ENCODE assay signal across 2 cellular contexts in the genomic region with DNA sequence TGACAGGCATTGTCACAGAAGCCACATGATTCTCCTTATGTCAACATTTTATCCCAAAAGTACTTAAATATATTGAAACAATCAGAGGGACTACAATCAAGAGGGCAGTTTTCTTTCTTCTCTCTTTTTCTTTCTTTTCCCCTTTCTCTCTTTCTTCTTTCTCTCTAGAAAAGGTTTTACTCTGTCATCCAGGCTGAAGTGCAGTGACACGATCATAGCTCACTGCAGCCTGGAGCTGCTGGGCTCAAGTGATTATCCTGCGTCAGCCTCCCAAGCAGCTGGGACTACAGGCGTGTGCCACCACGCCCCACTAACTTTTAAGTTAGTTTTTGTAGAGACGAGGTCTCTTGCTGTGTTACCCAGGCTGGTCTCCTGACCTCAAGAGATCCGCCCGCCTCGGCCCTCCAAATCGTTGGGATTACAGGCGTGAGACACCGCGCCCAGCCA.
TF ChIP-seq lines count a peak whose summit lies in the region.

No MANE protein-coding gene starts in this region.

TF ChIP-seq in H1, 55 proteins besides CTCF, POLR2A, EP300 and RAD21:
- no peak for TF ChIP-seq E2F6 (IDR thresholded peaks at IDR 0.05)
- no peak for TF ChIP-seq RXRA (IDR thresholded peaks at IDR 0.05; ENCODE audit: insufficient read depth, low read depth, low read length)
- TF ChIP-seq ASH2L (IDR thresholded peaks at IDR 0.05; ENCODE audit: low read length), result no peak
- TF ChIP-seq CREB1 (IDR thresholded peaks at IDR 0.05), result no peak
- no peak for TF ChIP-seq KDM1A (IDR thresholded peaks at IDR 0.05; ENCODE audit: borderline replicate concordance, low read length)
- TF ChIP-seq PHF8 (conservative IDR thresholded peaks at IDR 0.05; ENCODE audit: low read depth, low read length), result no peak
- TF ChIP-seq NRF1 (IDR thresholded peaks at IDR 0.05; ENCODE audit: low read depth, low read length), result no peak
- no peak for TF ChIP-seq CBX8 (IDR thresholded peaks at IDR 0.05; ENCODE audit: borderline replicate concordance, low read depth, low read length)
- TF ChIP-seq RBBP5 (IDR thresholded peaks at IDR 0.05; ENCODE audit: borderline replicate concordance, low read depth, low read length), result no peak
- TF ChIP-seq ATF3 (IDR thresholded peaks at IDR 0.05; ENCODE audit: insufficient read depth, low read depth, low read length), result no peak
- no peak for TF ChIP-seq SIRT6 (IDR thresholded peaks at IDR 0.05; ENCODE audit: low read length)
- TF ChIP-seq TBP (IDR thresholded peaks at IDR 0.05; ENCODE audit: low read depth, low read length), result no peak
- no peak for TF ChIP-seq CTBP2 (IDR thresholded peaks at IDR 0.05; ENCODE audit: borderline replicate concordance, insufficient read depth, insufficient read length, low read length)
- TF ChIP-seq, protein P1, sequence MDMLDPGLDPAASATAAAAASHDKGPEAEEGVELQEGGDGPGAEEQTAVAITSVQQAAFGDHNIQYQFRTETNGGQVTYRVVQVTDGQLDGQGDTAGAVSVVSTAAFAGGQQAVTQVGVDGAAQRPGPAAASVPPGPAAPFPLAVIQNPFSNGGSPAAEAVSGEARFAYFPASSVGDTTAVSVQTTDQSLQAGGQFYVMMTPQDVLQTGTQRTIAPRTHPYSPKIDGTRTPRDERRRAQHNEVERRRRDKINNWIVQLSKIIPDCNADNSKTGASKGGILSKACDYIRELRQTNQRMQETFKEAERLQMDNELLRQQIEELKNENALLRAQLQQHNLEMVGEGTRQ (IDR thresholded peaks at IDR 0.05; ENCODE audit: low read length), result no peak
- TF ChIP-seq SP1 (IDR thresholded peaks at IDR 0.05; ENCODE audit: low read depth, low read length), result no peak
- TF ChIP-seq POU5F1 (IDR thresholded peaks at IDR 0.05; ENCODE audit: low read depth, low read length), result no peak
- no peak for TF ChIP-seq KDM4A (IDR thresholded peaks at IDR 0.05; ENCODE audit: low read depth, low read length, severe bottlenecking)
- TF ChIP-seq HDAC6 (IDR thresholded peaks at IDR 0.05; ENCODE audit: low read depth, low read length), result no peak
- TF ChIP-seq ATF2 (IDR thresholded peaks at IDR 0.05; ENCODE audit: low read length), result no peak

TF ChIP-seq in neural cell, 6 proteins besides CTCF, POLR2A, EP300 and RAD21:
- TF ChIP-seq EZH2 (IDR thresholded peaks at IDR 0.05; ENCODE audit: borderline replicate concordance, insufficient read depth, low read length, poor library complexity, severe bottlenecking) (no peak), SMC3 (conservative IDR thresholded peaks at IDR 0.05; ENCODE audit: poor library complexity) (no peak), TAF1 (IDR thresholded peaks at IDR 0.05; ENCODE audit: low read depth) (no peak), MXI1 (conservative IDR thresholded peaks at IDR 0.05; ENCODE audit: poor library complexity, severe bottlenecking) (no peak), POLR2AphosphoS5 (IDR thresholded peaks at IDR 0.05) (no peak), REST (IDR thresholded peaks at IDR 0.05; ENCODE audit: borderline replicate concordance) (no peak)
